ENCODE assay signal across 14 cellular contexts in genomic region chr2:9830685-9831410, GRCh38. TPM values are rescaled to one million over a fixed set of nuclear protein-coding genes. Genes with fewer than 3 reads are reported as not detected.
DNase-seq lines count a peak whose midpoint lies in the region; ATAC-seq and TF ChIP-seq lines count a peak whose summit lies in the region.
"Had no signal": no experiment of that assay in that cellular context is flagged by ENCODE, and none has a peak within 500 bp of the region (broad histone marks: within the 10 kb centered on the region; RNA-seq: fewer than 3 reads in every experiment).

No MANE protein-coding gene starts in this region.

- WGBS in mammary epithelial cell (ENCODE audit: low coverage, missing lambda C conversion rate): 82% methylated on average over 5 of the region's 5 CpGs

- no peaks in the 10 kb centered on the region for H4K20me1 ChIP-seq in DND-41 (ENCODE audit: insufficient read depth, low read length)
- no peaks in the 10 kb centered on the region for H4K20me1 ChIP-seq in mammary epithelial cell (ENCODE audit: insufficient read depth, low read length)

- no peak for DNase-seq in DND-41
- peak; percentile 11 for DNase-seq in LoVo (ENCODE audit: low spot score)
- peak; percentile 37 for DNase-seq in mammary epithelial cell
- no peak for DNase-seq in ascending aorta (ENCODE audit: low spot score in 2 of 2)
- DNase-seq in NCI-H2171 (lab: John Stamatoyannopoulos, UW): no peak
- no peak for DNase-seq in activated naive CD4-positive, alpha-beta T cell treated with anti-CD3 and anti-CD28 coated beads, Interleukin-2, amount 10 ng/mL, durations not matched to agents 7 days and 5 days
- DNase-seq: activated naive CD4-positive, alpha-beta T cell treated with anti-CD3 and anti-CD28 coated beads for 36 hours; NCI-H446; nucleus accumbens had no signal

- no peak overlapping the region for H2AFZ ChIP-seq in DND-41 (ENCODE audit: low read depth, low read length)
- H2AFZ ChIP-seq in mammary epithelial cell (ENCODE audit: low read depth, low read length): no peak overlapping the region

- CTCF ChIA-PET in mammary epithelial cell (lab: Charles Lee; ENCODE audit: low non-redundant PET): no interaction called here
- CTCF ChIA-PET in activated naive CD4-positive, alpha-beta T cell treated with anti-CD3 and anti-CD28 coated beads, Interleukin-2, amount 10 ng/mL, durations not matched to agents 7 days and 5 days (lab: Charles Lee): interaction anchor here (0.6 to 1.9 kb wide), 3 partner anchors 13 to 137 kb away, joined by 5 to 12 read pairs (median 5); partner anchors contain the start of gene TAF1B

- no peak for TF ChIP-seq CTCF in DND-41 (IDR thresholded peaks at IDR 0.05; ENCODE audit: borderline replicate concordance, extremely low read depth, low read length, poor library complexity, severe bottlenecking)
- no peak for TF ChIP-seq CTCF in mammary epithelial cell (conservative IDR thresholded peaks at IDR 0.05 in 1 of 2, IDR thresholded peaks at IDR 0.05 in 1 of 2; ENCODE audit: extremely low read depth in 1 of 2, insufficient read depth in 1 of 2, low read depth in 1 of 2, low read length in 2 of 2)
- TF ChIP-seq CTCF in ascending aorta (IDR thresholded peaks at IDR 0.05): no peak

- no peak overlapping the region for H3K4me2 ChIP-seq in DND-41 (ENCODE audit: insufficient read depth, low read length)
- H3K4me2 ChIP-seq in mammary epithelial cell (ENCODE audit: insufficient read depth, low read depth, low read length): peak overlapping the region; percentile 58

- no peak overlapping the region for H3K27ac Mint-ChIP-seq in activated naive CD4-positive, alpha-beta T cell treated with anti-CD3 and anti-CD28 coated beads, Interleukin-2, amount 10 ng/mL, durations not matched to agents 7 days and 5 days
- H3K27ac Mint-ChIP-seq: activated naive CD4-positive, alpha-beta T cell treated with anti-CD3 and anti-CD28 coated beads for 36 hours; IgD-negative memory B cell; stimulated activated memory B cell treated with anti-CD40 and anti-IgM and Interleukin-4, amounts not matched to agents 10 μg/mL and 1 μg/mL and 100 μg/mL, for 72 hours had no signal

- no peaks in the 10 kb centered on the region for H3K9me3 Mint-ChIP-seq in activated naive CD4-positive, alpha-beta T cell treated with anti-CD3 and anti-CD28 coated beads, Interleukin-2, amount 10 ng/mL, durations not matched to agents 7 days and 5 days
- H3K9me3 Mint-ChIP-seq: activated naive CD4-positive, alpha-beta T cell treated with anti-CD3 and anti-CD28 coated beads for 36 hours; IgD-negative memory B cell; stimulated activated memory B cell treated with anti-CD40 and anti-IgM and Interleukin-4, amounts not matched to agents 10 μg/mL and 1 μg/mL and 100 μg/mL, for 72 hours had no signal

- no peak overlapping the region for H3K9ac ChIP-seq in DND-41 (ENCODE audit: low read depth, low read length)
- no peak overlapping the region for H3K9ac ChIP-seq in mammary epithelial cell (ENCODE audit: insufficient read depth, low read length)
- H3K9ac ChIP-seq in mucosa of stomach (ENCODE audit: low read length): peak overlapping the region; percentile 48

- BruUV-seq in mammary epithelial cell (replicated peaks; lab: Mats Ljungman, UMichigan): no TSS peak

- H3K36me3 Mint-ChIP-seq in activated naive CD4-positive, alpha-beta T cell treated with anti-CD3 and anti-CD28 coated beads, Interleukin-2, amount 10 ng/mL, durations not matched to agents 7 days and 5 days: no peaks in the 10 kb centered on the region
- H3K36me3 Mint-ChIP-seq: IgD-negative memory B cell; stimulated activated memory B cell treated with anti-CD40 and anti-IgM and Interleukin-4, amounts not matched to agents 10 μg/mL and 1 μg/mL and 100 μg/mL, for 72 hours had no signal

- no peaks in the 10 kb centered on the region for H3K36me3 ChIP-seq in DND-41 (ENCODE audit: insufficient read depth, low read length)
- no peaks in the 10 kb centered on the region for H3K36me3 ChIP-seq in mammary epithelial cell (ENCODE audit: insufficient read depth, low read length)
- no peaks in the 10 kb centered on the region for H3K36me3 ChIP-seq in mucosa of stomach (ENCODE audit: control insufficient read depth, insufficient read depth, low read length)
- no peaks in the 10 kb centered on the region for H3K36me3 ChIP-seq in ascending aorta
- H3K36me3 ChIP-seq: HAP-1 had no signal

- dilution Hi-C loops in mammary epithelial cell (cut with HindIII; ENCODE audit: low sequenced_read_pairs): no loop called here

- peaks cover 13% of the 10 kb centered on the region for H3K4me1 Mint-ChIP-seq in activated naive CD4-positive, alpha-beta T cell treated with anti-CD3 and anti-CD28 coated beads, Interleukin-2, amount 10 ng/mL, durations not matched to agents 7 days and 5 days
- H3K4me1 Mint-ChIP-seq: IgD-negative memory B cell; stimulated activated memory B cell treated with anti-CD40 and anti-IgM and Interleukin-4, amounts not matched to agents 10 μg/mL and 1 μg/mL and 100 μg/mL, for 72 hours had no signal

- in situ Hi-C loops in mammary epithelial cell (cut with MboI; ENCODE audit: low sequenced_read_pairs in 2 of 2): no loop called here

- ATAC-seq in DND-41 (ENCODE audit: insufficient read depth, low read depth) (peak; percentile 66; the same call in 2 of the 3 replicates), HG03097 (IDR thresholded peaks at IDR 0.05; ENCODE audit: low FRiP score, unreplicated experiment) (no peak)
- ATAC-seq: stimulated activated memory B cell treated with anti-CD40 and anti-IgM and Interleukin-4, amounts not matched to agents 10 μg/mL and 1 μg/mL and 100 μg/mL, for 72 hours had no signal

- H3K4me1 ChIP-seq in DND-41 (ENCODE audit: insufficient read depth, low read length) (no peaks in the 10 kb centered on the region), mammary epithelial cell (ENCODE audit: insufficient read depth, low read length) (peaks cover 21% of the 10 kb centered on the region), mucosa of stomach (ENCODE audit: control insufficient read depth, insufficient read depth, low read length) (peaks cover 18% of the 10 kb centered on the region), ascending aorta (no peaks in the 10 kb centered on the region)

- no peak overlapping the region for H3K27ac ChIP-seq in DND-41 (ENCODE audit: low read length)
- H3K27ac ChIP-seq in mammary epithelial cell (ENCODE audit: insufficient read depth, low read depth, low read length): peak overlapping the region; percentile 14
- H3K27ac ChIP-seq in ascending aorta: no peak overlapping the region

- H3K9me3 ChIP-seq in DND-41 (ENCODE audit: insufficient read depth, low read length, severe bottlenecking): no peaks in the 10 kb centered on the region
- no peaks in the 10 kb centered on the region for H3K9me3 ChIP-seq in mammary epithelial cell (replicated peaks; ENCODE audit: insufficient read depth, low read length)
- H3K9me3 ChIP-seq in mucosa of stomach (ENCODE audit: control insufficient read depth, low read length): no peaks in the 10 kb centered on the region
- no peaks in the 10 kb centered on the region for H3K9me3 ChIP-seq in ascending aorta
- H3K9me3 ChIP-seq: HAP-1 had no signal

- H3K79me2 ChIP-seq in DND-41 (ENCODE audit: insufficient read depth, low read length): no peaks in the 10 kb centered on the region
- H3K79me2 ChIP-seq in mammary epithelial cell (ENCODE audit: insufficient read depth, low read length): no peaks in the 10 kb centered on the region

- H3K4me3 Mint-ChIP-seq in activated naive CD4-positive, alpha-beta T cell treated with anti-CD3 and anti-CD28 coated beads, Interleukin-2, amount 10 ng/mL, durations not matched to agents 7 days and 5 days: no peak overlapping the region
- H3K4me3 Mint-ChIP-seq: activated naive CD4-positive, alpha-beta T cell treated with anti-CD3 and anti-CD28 coated beads for 36 hours; IgD-negative memory B cell; stimulated activated memory B cell treated with anti-CD40 and anti-IgM and Interleukin-4, amounts not matched to agents 10 μg/mL and 1 μg/mL and 100 μg/mL, for 72 hours had no signal

- peaks cover 47% of the 10 kb centered on the region for H3K27me3 Mint-ChIP-seq in activated naive CD4-positive, alpha-beta T cell treated with anti-CD3 and anti-CD28 coated beads, Interleukin-2, amount 10 ng/mL, durations not matched to agents 7 days and 5 days

- H3K4me3 ChIP-seq in DND-41 (ENCODE audit: low read depth in 1 of 2, low read length in 2 of 2): no peak overlapping the region
- H3K4me3 ChIP-seq in mammary epithelial cell (replicated peaks in 1 of 3; ENCODE audit: insufficient read depth in 1 of 3, low read depth in 2 of 3, low read length in 3 of 3): no peak overlapping the region
- H3K4me3 ChIP-seq in mucosa of stomach (ENCODE audit: low read length): no peak overlapping the region
- no peak overlapping the region for H3K4me3 ChIP-seq in ascending aorta
- H3K4me3 ChIP-seq: HAP-1 had no signal

- intact Hi-C loops in mammary epithelial cell (cut with micrococcal nuclease): loop anchor here (2.0 kb wide), 1 partner anchor 30 kb away; no protein-coding TSS in a partner anchor
- intact Hi-C loops in ascending aorta (cut with DNase I): no loop called here

- H3K27me3 ChIP-seq in DND-41 (ENCODE audit: insufficient read depth, low read length, poor library complexity) (peaks cover 18% of the 10 kb centered on the region), mammary epithelial cell (ENCODE audit: insufficient read depth, low read length) (no peaks in the 10 kb centered on the region), mucosa of stomach (ENCODE audit: control insufficient read depth, insufficient read depth, low read length) (no peaks in the 10 kb centered on the region), ascending aorta (no peaks in the 10 kb centered on the region)

RNA-seq across cellular contexts. Expression of gene TAF1B, which starts 12.4 kb away (rescaled TPM):
- total RNA-seq in mammary epithelial cell (10 to 100 TPM; 13.5 to 25.5 TPM), ascending aorta (58.5 TPM)
- polyA plus RNA-seq in mammary epithelial cell: 9.4 TPM
- polyA minus RNA-seq in mammary epithelial cell: 30.4 TPM

Comparison
In these comparisons a context has a peak if more than half of its experiments do, and no peak if none do; other contexts are left out.
1. DNase-seq: peak in LoVo (single experiment) and mammary epithelial cell (single experiment); none in DND-41 (single experiment), ascending aorta (0 of 2), NCI-H2171 (single experiment) and activated naive CD4-positive, alpha-beta T cell treated with anti-CD3 and anti-CD28 coated beads, Interleukin-2, amount 10 ng/mL, durations not matched to agents 7 days and 5 days (single experiment).